In the genomic region with DNA sequence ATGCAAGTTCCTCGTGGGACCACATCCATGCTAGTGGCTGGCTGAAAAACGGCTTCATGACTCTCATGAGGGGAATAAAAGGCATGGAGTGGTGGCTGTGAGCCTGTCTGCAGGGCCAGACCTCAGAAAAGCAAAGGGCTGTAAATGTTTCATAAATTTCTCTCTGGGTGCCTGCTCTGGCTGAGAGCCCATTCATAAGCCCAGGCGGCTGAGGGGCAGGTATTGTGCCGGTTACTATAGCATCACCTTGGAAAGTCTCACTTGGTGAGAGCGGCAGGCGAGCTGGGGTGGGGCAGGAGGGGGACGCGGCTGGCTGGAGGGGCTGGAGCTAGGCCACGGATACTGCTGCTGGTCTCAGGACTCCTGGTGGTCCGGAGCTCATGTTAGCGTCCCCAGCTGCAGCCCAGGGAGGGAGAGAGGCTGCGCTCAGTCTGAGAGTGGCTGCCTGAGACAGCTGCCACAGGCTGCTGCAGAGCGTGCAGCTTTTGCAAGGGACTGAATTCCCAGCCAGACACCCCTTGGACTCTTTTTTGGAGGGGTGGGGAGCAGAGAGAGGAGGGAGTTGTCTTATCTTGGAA, we compare ENCODE assay signal across 14 cellular contexts. TPM values are rescaled to one million over a fixed set of nuclear protein-coding genes. Genes with fewer than 3 reads are reported as not detected.
DNase-seq lines count a peak whose midpoint lies in the region; ATAC-seq and TF ChIP-seq lines count a peak whose summit lies in the region.
"Had no signal": no experiment of that assay in that cellular context is flagged by ENCODE, and none has a peak within 500 bp of the region (broad histone marks: within the 10 kb centered on the region; RNA-seq: fewer than 3 reads in every experiment).

Gene SLC17A8, plus strand, starts transcription at position 429 of the 578 bp plus-strand sequence. CDS start 318 bp downstream, outside the sequence.

- H3K4me3 Mint-ChIP-seq in endothelial cell (ENCODE audit: unreplicated experiment) (no peak within 1 kb of the TSS), nephron progenitor cell (peak within 1 kb of the TSS; percentile 62)
- H3K4me3 Mint-ChIP-seq: activated T-helper 17 cell treated with anti-CD3 and anti-CD28 coated beads, Interleukin-2, amount 50 U/mL, for 72 hours; T-cell had no signal

- no peaks in the 10 kb centered on the region for H3K4me1 Mint-ChIP-seq in endothelial cell (ENCODE audit: unreplicated experiment)
- H3K4me1 Mint-ChIP-seq in nephron progenitor cell = peaks cover 19% of the 10 kb centered on the region
- H3K4me1 Mint-ChIP-seq: activated T-helper 17 cell treated with anti-CD3 and anti-CD28 coated beads, Interleukin-2, amount 50 U/mL, for 72 hours; T-cell had no signal

- no peak for TF ChIP-seq CTCF in endothelial cell (IDR thresholded peaks at IDR 0.05; ENCODE audit: unreplicated experiment)
- TF ChIP-seq CTCF in nephron progenitor cell (IDR thresholded peaks at IDR 0.05) = no peak

- H3K36me3 Mint-ChIP-seq in endothelial cell (ENCODE audit: low read depth, unreplicated experiment) (no peaks in the 10 kb centered on the region), nephron progenitor cell (ENCODE audit: low read depth) (no peaks in the 10 kb centered on the region)
- H3K36me3 Mint-ChIP-seq: T-cell had no signal

- peaks cover 10% of the 10 kb centered on the region for H3K27me3 Mint-ChIP-seq in endothelial cell (ENCODE audit: unreplicated experiment)
- H3K27me3 Mint-ChIP-seq in nephron progenitor cell (ENCODE audit: low read depth, poor library complexity) = peaks cover 20% of the 10 kb centered on the region

- intact Hi-C loops in left ventricle myocardium superior (cut with micrococcal nuclease) = no loop called here

- DNase-seq in DMS79 treated with DMSO at 0.1 percent for 48 hours (lab: John Stamatoyannopoulos, UW) = peak; percentile 73
- DNase-seq in NCI-H345 treated with DMSO at 0.1 percent for 48 hours (lab: John Stamatoyannopoulos, UW; ENCODE audit: unreplicated experiment) = peak; percentile 71
- peak; percentile 22 for DNase-seq in endothelial cell (ENCODE audit: low spot score)
- peak; percentile 63 for DNase-seq in nephron progenitor cell
- no peak for DNase-seq in pons (ENCODE audit: low spot score)
- DNase-seq in left ventricle myocardium superior = no peak
- DNase-seq: effector CD8-positive, alpha-beta T cell; T-cell had no signal

- H3K27ac Mint-ChIP-seq in endothelial cell (ENCODE audit: unreplicated experiment) (no peak within 1 kb of the TSS), nephron progenitor cell (no peak within 1 kb of the TSS)
- H3K27ac Mint-ChIP-seq: activated T-helper 17 cell treated with anti-CD3 and anti-CD28 coated beads, Interleukin-2, amount 50 U/mL, for 72 hours; T-cell had no signal

- H3K9me3 Mint-ChIP-seq in endothelial cell (ENCODE audit: unreplicated experiment) (no peaks in the 10 kb centered on the region), nephron progenitor cell (no peaks in the 10 kb centered on the region)
- H3K9me3 Mint-ChIP-seq: activated T-helper 17 cell treated with anti-CD3 and anti-CD28 coated beads, Interleukin-2, amount 50 U/mL, for 72 hours; T-cell had no signal

- ATAC-seq in GM21528 (IDR thresholded peaks at IDR 0.05; ENCODE audit: low FRiP score, unreplicated experiment) = no peak
- ATAC-seq in GM18861 (IDR thresholded peaks at IDR 0.05; ENCODE audit: unreplicated experiment) = no peak
- no peak for ATAC-seq in left ventricle myocardium superior
- ATAC-seq: activated T-helper 17 cell treated with anti-CD3 and anti-CD28 coated beads, Interleukin-2, amount 50 U/mL, for 72 hours; T-cell had no signal

RNA-seq across cellular contexts. Expression of gene SLC17A8, which starts in this region (rescaled TPM):
- total RNA-seq in endothelial cell (ENCODE audit: unreplicated experiment) = not detected
- not detected for total RNA-seq in left ventricle myocardium superior
- total RNA-seq: activated T-helper 17 cell treated with anti-CD3 and anti-CD28 coated beads, Interleukin-2, amount 50 U/mL, for 72 hours; ascending aorta; lower leg skin; MCF 10A; T-cell had no signal

Comparison
In these comparisons a context has a peak if more than half of its experiments do, and no peak if none do; other contexts are left out.
1. Peak in DNase-seq in endothelial cell; RNA of the gene not detected or under 1 TPM.
2. DNase-seq: peak in DMS79 treated with DMSO at 0.1 percent for 48 hours (single experiment), NCI-H345 treated with DMSO at 0.1 percent for 48 hours (single experiment) and nephron progenitor cell (single experiment); none in pons (single experiment) and left ventricle myocardium superior (single experiment).